ENCODE assay signal across 13 cellular contexts in genomic region chr6:134619789-134620188, GRCh38.
DNase-seq lines count a peak whose midpoint lies in the region; ATAC-seq and TF ChIP-seq lines count a peak whose summit lies in the region.
"Had no signal": no experiment of that assay in that cellular context is flagged by ENCODE, and none has a peak within 500 bp of the region (broad histone marks: within the 10 kb centered on the region; RNA-seq: fewer than 3 reads in every experiment).

No MANE protein-coding gene starts in this region.

- no peaks in the 10 kb centered on the region for H3K9me3 Mint-ChIP-seq in osteocyte (ENCODE audit: unreplicated experiment)

- peak overlapping the region; percentile 16 to 88 (median 72) for H3K27ac ChIP-seq in esophagus squamous epithelium
- H3K27ac ChIP-seq: body of pancreas, ovary had no signal

- H3K36me3 Mint-ChIP-seq in osteocyte (ENCODE audit: unreplicated experiment): no peaks in the 10 kb centered on the region

- ATAC-seq in HG03108 (IDR thresholded peaks at IDR 0.05; ENCODE audit: unreplicated experiment) (no peak), HG03196 (IDR thresholded peaks at IDR 0.05; ENCODE audit: unreplicated experiment) (no peak), GM18858 (IDR thresholded peaks at IDR 0.05; ENCODE audit: unreplicated experiment) (no peak)
- ATAC-seq: body of pancreas, left colon had no signal

- no peaks in the 10 kb centered on the region for H3K36me3 ChIP-seq in esophagus squamous epithelium
- H3K36me3 ChIP-seq: ovary had no signal

- peaks cover 39% of the 10 kb centered on the region for H3K4me1 Mint-ChIP-seq in osteocyte (ENCODE audit: unreplicated experiment)

- DNase-seq in GM03348 (ENCODE audit: low spot score) (peak; percentile 75), NCI-H82 (lab: John Stamatoyannopoulos, UW) (peak; percentile 84), esophagus squamous epithelium (lab: John Stamatoyannopoulos, UW) (no peak), osteocyte (ENCODE audit: extremely low spot score, unreplicated experiment) (no peak), NCI-H2081 treated with DMSO at 0.1 percent for 48 hours (lab: John Stamatoyannopoulos, UW) (no peak)
- DNase-seq: activated T-cell treated with anti-CD3 and anti-CD28 coated beads, Interleukin-2, amount 50 U/mL, for 1 hour; body of pancreas; left colon; ovary; stimulated activated CD4-positive, alpha-beta T cell treated with anti-CD3 and anti-CD28 coated beads, Interleukin-4, amount 100 ng/mL, for 24 hours had no signal

- no peak overlapping the region for H3K4me3 Mint-ChIP-seq in osteocyte (ENCODE audit: unreplicated experiment)

- H3K9me3 ChIP-seq in esophagus squamous epithelium: no peaks in the 10 kb centered on the region
- H3K9me3 ChIP-seq: body of pancreas, ovary had no signal

- H3K4me3 ChIP-seq in esophagus squamous epithelium: no peak overlapping the region
- H3K4me3 ChIP-seq: body of pancreas, ovary had no signal

- intact Hi-C loops in esophagus squamous epithelium (cut with DNase I): loop anchor here (10.0 kb wide), 1 partner anchor 115 kb away; no protein-coding TSS in a partner anchor

- WGBS in esophagus squamous epithelium, 2 donors: 46 to 52% methylated on average over 4 of the region's 4 CpGs

- H3K27me3 ChIP-seq in esophagus squamous epithelium: no peaks in the 10 kb centered on the region
- H3K27me3 ChIP-seq: body of pancreas, ovary had no signal

- peak overlapping the region; percentile 0 for H3K27ac Mint-ChIP-seq in osteocyte (ENCODE audit: unreplicated experiment)

- H3K4me1 ChIP-seq in esophagus squamous epithelium: peaks cover 12 to 71% (median 16%) of the 10 kb centered on the region in 3 donors
- H3K4me1 ChIP-seq: body of pancreas had no signal

- H3K27me3 Mint-ChIP-seq in osteocyte (ENCODE audit: unreplicated experiment): no peaks in the 10 kb centered on the region

- TF ChIP-seq POLR2A in esophagus squamous epithelium (IDR thresholded peaks at IDR 0.05): no peak

- TF ChIP-seq CTCF in esophagus squamous epithelium (IDR thresholded peaks at IDR 0.05) (no peak), osteocyte (IDR thresholded peaks at IDR 0.05) (no peak)

Comparison
In these comparisons a context has a peak if more than half of its experiments do, and no peak if none do; other contexts are left out.
1. DNase-seq: peak in GM03348 (single experiment) and NCI-H82 (single experiment); none in esophagus squamous epithelium (single experiment), osteocyte (single experiment) and NCI-H2081 treated with DMSO at 0.1 percent for 48 hours (single experiment).